Comparison of ENCODE assay signal across 28 cellular contexts in the genomic region with DNA sequence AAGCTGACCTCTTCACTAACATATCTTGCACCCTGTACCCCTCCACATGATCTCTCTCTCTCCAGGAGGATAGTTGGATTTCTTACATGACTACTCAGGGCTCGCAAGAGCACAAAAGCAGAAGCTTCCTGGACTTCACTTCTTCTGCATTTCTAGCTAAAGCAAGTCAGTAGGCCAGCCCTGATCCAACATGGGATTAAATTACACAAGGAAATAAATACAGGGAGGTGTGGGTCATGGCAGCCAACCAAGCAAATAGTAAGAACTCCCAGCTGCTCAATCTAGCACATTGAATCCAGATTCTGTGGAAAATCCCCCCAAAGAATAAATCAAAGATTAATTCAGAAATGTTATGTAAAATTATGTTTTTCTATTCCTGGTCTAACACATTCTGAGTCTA. TPM values are rescaled to one million over a fixed set of nuclear protein-coding genes. Genes with fewer than 3 reads are reported as not detected.
"Had no signal": no experiment of that assay in that cellular context is flagged by ENCODE, and none has a peak within 500 bp of the region (broad histone marks: within the 10 kb centered on the region; RNA-seq: fewer than 3 reads in every experiment).

No MANE protein-coding gene starts in this region.

- ATAC-seq: activated CD8-positive, alpha-beta T cell treated with anti-CD3 and anti-CD28 coated beads, Interleukin-2, amount 10 ng/mL, durations not matched to agents 7 days and 5 days; activated naive CD4-positive, alpha-beta T cell treated with anti-CD3 and anti-CD28 coated beads, Interleukin-2, amount 50 U/mL, for 72 hours; Panc1 had no signal

- H3K36me3 ChIP-seq: adrenal gland, SJCRH30 had no signal

- DNase-seq: activated CD4-positive, alpha-beta T cell treated with anti-CD3 and anti-CD28 coated beads, Interleukin-2, amount 10 ng/mL, durations not matched to agents 7 days and 5 days; activated CD4-positive, alpha-beta T cell treated with anti-CD3 and anti-CD28 coated beads, Interleukin-2, amount 50 U/mL, for 48 hours; activated CD8-positive, alpha-beta T cell treated with anti-CD3 and anti-CD28 coated beads, Interleukin-2, amount 10 ng/mL, durations not matched to agents 7 days and 5 days; activated gamma-delta T cell treated with Interleukin-2 at 50 U/mL for 16 hours; activated naive CD4-positive, alpha-beta T cell treated with anti-CD3 and anti-CD28 coated beads for 36 hours; activated T-cell treated with anti-CD3 and anti-CD28 coated beads, Interleukin-2, amount 50 U/mL, for 24 hours; adrenal gland; caudate nucleus; cerebellar nuclear complex; NCI-H1436 treated with DMSO at 0.1 percent for 48 hours; NCI-H1694 treated with DMSO at 0.1 percent for 48 hours; NCI-H2081 treated with DMSO at 0.1 percent for 48 hours; NCI-H2227 treated with DMSO at 0.1 percent for 48 hours; NCI-H446; NCI-H510A treated with DMSO at 0.1 percent for 48 hours; NCI-H526 treated with DMSO at 0.1 percent for 48 hours; NCI-H774; SHP77; SJCRH30; T1000 had no signal

- H3K27me3 ChIP-seq: adrenal gland, SJCRH30 had no signal

- H3K4me3 ChIP-seq: adrenal gland, SJCRH30, SK-N-MC had no signal

- H3K27ac ChIP-seq: adrenal gland, KMS-11, SJCRH30, SK-N-MC had no signal

- H3K4me1 ChIP-seq: adrenal gland, SJCRH30 had no signal

RNA-seq across cellular contexts. Expression of gene KLHDC7A, which starts 33.3 kb away (rescaled TPM):
- total RNA-seq: activated CD4-positive, alpha-beta T cell treated with anti-CD3 and anti-CD28 coated beads, Interleukin-2, amount 10 ng/mL, durations not matched to agents 7 days and 5 days; activated CD8-positive, alpha-beta T cell treated with anti-CD3 and anti-CD28 coated beads, Interleukin-2, amount 10 ng/mL, durations not matched to agents 7 days and 5 days; activated naive CD4-positive, alpha-beta T cell treated with anti-CD3 and anti-CD28 coated beads for 36 hours; activated naive CD4-positive, alpha-beta T cell treated with anti-CD3 and anti-CD28 coated beads, Interleukin-2, amount 50 U/mL, for 72 hours; adrenal gland; LHCN-M2; RPMI7951; SJCRH30; T-helper 1 cell treated with Interleukin-12 subunit alpha and Interleukin-12 subunit beta and Interleukin-4 antibody, amounts not matched to agents 30 ng/mL and 1 ng/mL, for 36 hours; T-helper 2 cell treated with Interferon-gamma antibody and Interleukin-4, amounts not matched to agents 100 ng/mL and 5 ng/mL, for 36 hours had no signal
